Comparison of ENCODE assay signal across 14 cellular contexts in genomic region chr13:24680921-24681585, GRCh38. TPM values are rescaled to one million over a fixed set of nuclear protein-coding genes. Genes with fewer than 3 reads are reported as not detected.
DNase-seq lines count a peak whose midpoint lies in the region; ATAC-seq and TF ChIP-seq lines count a peak whose summit lies in the region.
"Had no signal": no experiment of that assay in that cellular context is flagged by ENCODE, and none has a peak within 500 bp of the region (broad histone marks: within the 10 kb centered on the region; RNA-seq: fewer than 3 reads in every experiment).

No MANE protein-coding gene starts in this region.

- H3K9me3 ChIP-seq in lower lobe of right lung (no peaks in the 10 kb centered on the region), thoracic aorta (no peaks in the 10 kb centered on the region)
- H3K9me3 ChIP-seq: right lobe of liver had no signal

- H3K27me3 Mint-ChIP-seq in activated CD8-positive, alpha-beta T cell treated with anti-CD3 and anti-CD28 coated beads for 36 hours = peaks cover 43% of the 10 kb centered on the region
- H3K27me3 Mint-ChIP-seq in activated CD8-positive, alpha-beta T cell treated with anti-CD3 and anti-CD28 coated beads, Interleukin-2, amount 10 ng/mL, durations not matched to agents 7 days and 5 days (ENCODE audit: low read depth) = peaks cover 43% of the 10 kb centered on the region
- peaks cover 36% of the 10 kb centered on the region for H3K27me3 Mint-ChIP-seq in WTC11 (ENCODE audit: low read depth)
- H3K27me3 Mint-ChIP-seq in natural killer cell (ENCODE audit: low read depth in 2 of 2) = peaks cover 48 to 49% of the 10 kb centered on the region in 2 donors

- H3K4me3 ChIP-seq in lower lobe of right lung (peak overlapping the region; percentile 52), thoracic aorta (peak overlapping the region; percentile 65)

- CTCF ChIA-PET in activated CD8-positive, alpha-beta T cell treated with anti-CD3 and anti-CD28 coated beads for 36 hours (lab: Charles Lee) = interaction anchor here (0.9 to 8.5 kb wide), 5 partner anchors 9 to 75 kb away, joined by 3 to 57 read pairs (median 5); no protein-coding TSS in a partner anchor
- CTCF ChIA-PET in activated CD8-positive, alpha-beta T cell treated with anti-CD3 and anti-CD28 coated beads, Interleukin-2, amount 10 ng/mL, durations not matched to agents 7 days and 5 days (lab: Charles Lee) = interaction anchor here (0.7 to 2.7 kb wide), 5 partner anchors 8 to 100 kb away, joined by 3 to 21 read pairs (median 6); no protein-coding TSS in a partner anchor
- CTCF ChIA-PET in WTC11 (lab: Charles Lee) = interaction anchor here (0.8 to 4.3 kb wide), 15 partner anchors 9 to 304 kb away, joined by 3 to 57 read pairs (median 4); no protein-coding TSS in a partner anchor

- no peak for TF ChIP-seq CTCF in activated CD8-positive, alpha-beta T cell treated with anti-CD3 and anti-CD28 coated beads for 36 hours (IDR thresholded peaks at IDR 0.05)
- TF ChIP-seq CTCF in WTC11 (IDR thresholded peaks at IDR 0.05) (no peak), lower lobe of right lung (IDR thresholded peaks at IDR 0.05) (no peak), thoracic aorta (IDR thresholded peaks at IDR 0.05) (no peak), natural killer cell (IDR thresholded peaks at IDR 0.05) (no peak)

- no peak for DNase-seq in activated CD8-positive, alpha-beta T cell treated with anti-CD3 and anti-CD28 coated beads for 36 hours
- DNase-seq in activated CD8-positive, alpha-beta T cell treated with anti-CD3 and anti-CD28 coated beads, Interleukin-2, amount 10 ng/mL, durations not matched to agents 7 days and 5 days = no peak
- DNase-seq in WTC11 (ENCODE audit: low spot score) = no peak
- no peak for DNase-seq in lower lobe of right lung
- no peak for DNase-seq in thoracic aorta (ENCODE audit: low spot score)
- DNase-seq in AG08395 (ENCODE audit: low spot score) = no peak
- DNase-seq in natural killer cell = no peak
- DNase-seq in dedifferentiated amniotic fluid mesenchymal stem cell (ENCODE audit: extremely low spot score) = no peak
- DNase-seq: 8988T, foreskin melanocyte, NCI-H2029 had no signal

- peaks cover 12% of the 10 kb centered on the region for H3K4me1 ChIP-seq in lower lobe of right lung
- H3K4me1 ChIP-seq in thoracic aorta (ENCODE audit: control insufficient read depth in 1 of 2, low read depth in 2 of 2) = peaks cover 13 to 34% of the 10 kb centered on the region in 2 donors

- H3K27ac Mint-ChIP-seq in activated CD8-positive, alpha-beta T cell treated with anti-CD3 and anti-CD28 coated beads for 36 hours = no peak overlapping the region
- H3K27ac Mint-ChIP-seq in activated CD8-positive, alpha-beta T cell treated with anti-CD3 and anti-CD28 coated beads, Interleukin-2, amount 10 ng/mL, durations not matched to agents 7 days and 5 days = no peak overlapping the region
- no peak overlapping the region for H3K27ac Mint-ChIP-seq in WTC11
- no peak overlapping the region for H3K27ac Mint-ChIP-seq in natural killer cell
- H3K27ac Mint-ChIP-seq: activated T-helper 17 cell treated with anti-CD3 and anti-CD28 coated beads, Interleukin-2, amount 50 U/mL, for 72 hours had no signal

- POLR2A ChIA-PET in activated CD8-positive, alpha-beta T cell treated with anti-CD3 and anti-CD28 coated beads for 36 hours (lab: Charles Lee) = no interaction called here
- POLR2A ChIA-PET in activated CD8-positive, alpha-beta T cell treated with anti-CD3 and anti-CD28 coated beads, Interleukin-2, amount 10 ng/mL, durations not matched to agents 7 days and 5 days (lab: Charles Lee) = interaction anchor here (0.6 kb wide), 1 partner anchor 111 kb away, joined by 4 read pairs; no protein-coding TSS in a partner anchor
- POLR2A ChIA-PET in WTC11 (lab: Charles Lee) = interaction anchor here (1.1 kb wide), 1 partner anchor 68 kb away, joined by 3 read pairs; no protein-coding TSS in a partner anchor

- no peak for ATAC-seq in activated CD8-positive, alpha-beta T cell treated with anti-CD3 and anti-CD28 coated beads for 36 hours
- no peak for ATAC-seq in activated CD8-positive, alpha-beta T cell treated with anti-CD3 and anti-CD28 coated beads, Interleukin-2, amount 10 ng/mL, durations not matched to agents 7 days and 5 days
- no peak for ATAC-seq in WTC11
- peak in 1 of 2 donors; percentile 14 for ATAC-seq in lower lobe of right lung
- ATAC-seq in thoracic aorta (ENCODE audit: insufficient number of reproducible peaks, low FRiP score, low read depth) = no peak
- ATAC-seq in natural killer cell = no peak
- ATAC-seq: activated T-helper 17 cell treated with anti-CD3 and anti-CD28 coated beads, Interleukin-2, amount 50 U/mL, for 72 hours had no signal

- H3K36me3 ChIP-seq in lower lobe of right lung = no peaks in the 10 kb centered on the region
- no peaks in the 10 kb centered on the region for H3K36me3 ChIP-seq in thoracic aorta
- H3K36me3 ChIP-seq: right lobe of liver had no signal

- H3K4me1 Mint-ChIP-seq in activated CD8-positive, alpha-beta T cell treated with anti-CD3 and anti-CD28 coated beads for 36 hours (ENCODE audit: low read depth) = peaks cover 37% of the 10 kb centered on the region
- H3K4me1 Mint-ChIP-seq in activated CD8-positive, alpha-beta T cell treated with anti-CD3 and anti-CD28 coated beads, Interleukin-2, amount 10 ng/mL, durations not matched to agents 7 days and 5 days (ENCODE audit: low read depth) = peaks cover 38% of the 10 kb centered on the region
- H3K4me1 Mint-ChIP-seq in WTC11 = peaks cover 43% of the 10 kb centered on the region
- H3K4me1 Mint-ChIP-seq in natural killer cell = peaks cover 32 to 40% of the 10 kb centered on the region in 2 donors

- peak overlapping the region; percentile 14 for H3K4me3 Mint-ChIP-seq in activated CD8-positive, alpha-beta T cell treated with anti-CD3 and anti-CD28 coated beads for 36 hours
- no peak overlapping the region for H3K4me3 Mint-ChIP-seq in activated CD8-positive, alpha-beta T cell treated with anti-CD3 and anti-CD28 coated beads, Interleukin-2, amount 10 ng/mL, durations not matched to agents 7 days and 5 days
- peak overlapping the region; percentile 52 for H3K4me3 Mint-ChIP-seq in WTC11
- H3K4me3 Mint-ChIP-seq in natural killer cell = no peak overlapping the region
- H3K4me3 Mint-ChIP-seq: activated T-helper 17 cell treated with anti-CD3 and anti-CD28 coated beads, Interleukin-2, amount 50 U/mL, for 72 hours had no signal

- H3K27ac ChIP-seq in lower lobe of right lung = no peak overlapping the region
- H3K27ac ChIP-seq in thoracic aorta = no peak overlapping the region
- H3K27ac ChIP-seq: right lobe of liver had no signal

- intact Hi-C loops in activated CD8-positive, alpha-beta T cell treated with anti-CD3 and anti-CD28 coated beads for 36 hours (cut with micrococcal nuclease) = no loop called here
- intact Hi-C loops in lower lobe of right lung (cut with DNase I) (no loop called here), natural killer cell (cut with micrococcal nuclease) (loop anchor here (5.0 kb wide), 1 partner anchor 64 kb away; no protein-coding TSS in a partner anchor)

- no peaks in the 10 kb centered on the region for H3K36me3 Mint-ChIP-seq in activated CD8-positive, alpha-beta T cell treated with anti-CD3 and anti-CD28 coated beads for 36 hours (ENCODE audit: low read depth)
- H3K36me3 Mint-ChIP-seq in activated CD8-positive, alpha-beta T cell treated with anti-CD3 and anti-CD28 coated beads, Interleukin-2, amount 10 ng/mL, durations not matched to agents 7 days and 5 days (ENCODE audit: low read depth) = no peaks in the 10 kb centered on the region
- H3K36me3 Mint-ChIP-seq in WTC11 (no peaks in the 10 kb centered on the region), natural killer cell (no peaks in the 10 kb centered on the region)

- no peaks in the 10 kb centered on the region for H3K9me3 Mint-ChIP-seq in activated CD8-positive, alpha-beta T cell treated with anti-CD3 and anti-CD28 coated beads for 36 hours
- no peaks in the 10 kb centered on the region for H3K9me3 Mint-ChIP-seq in activated CD8-positive, alpha-beta T cell treated with anti-CD3 and anti-CD28 coated beads, Interleukin-2, amount 10 ng/mL, durations not matched to agents 7 days and 5 days (ENCODE audit: insufficient read depth)
- H3K9me3 Mint-ChIP-seq in WTC11 (no peaks in the 10 kb centered on the region), natural killer cell (no peaks in the 10 kb centered on the region)
- H3K9me3 Mint-ChIP-seq: activated T-helper 17 cell treated with anti-CD3 and anti-CD28 coated beads, Interleukin-2, amount 50 U/mL, for 72 hours had no signal

- H3K27me3 ChIP-seq in lower lobe of right lung (ENCODE audit: low read depth) (peaks cover 20% of the 10 kb centered on the region), thoracic aorta (replicated peaks; ENCODE audit: insufficient read depth) (peaks cover 6% of the 10 kb centered on the region)

TF ChIP-seq in WTC11, 78 proteins besides CTCF, POLR2A, EP300 and RAD21:
- TF ChIP-seq HMGA2 (CRISPR knock-in tag; IDR thresholded peaks at IDR 0.05) = no peak
- TF ChIP-seq ZNF425 (CRISPR knock-in tag; conservative IDR thresholded peaks at IDR 0.05) = no peak
- TF ChIP-seq MAX (CRISPR knock-in tag; IDR thresholded peaks at IDR 0.05) = 0 out of 2 replicates have a peak, but pooled peaks have one; percentile 8

RNA-seq across cellular contexts. Expression of gene ATP12A, which starts 0.8 kb away (rescaled TPM):
- 1 to 10 TPM; 4.4 TPM for total RNA-seq in activated CD8-positive, alpha-beta T cell treated with anti-CD3 and anti-CD28 coated beads for 36 hours
- under 1 TPM; 0.05 to 0.08 TPM for total RNA-seq in activated CD8-positive, alpha-beta T cell treated with anti-CD3 and anti-CD28 coated beads, Interleukin-2, amount 10 ng/mL, durations not matched to agents 7 days and 5 days
- total RNA-seq in WTC11 (2021) (1.4 to 2.7 TPM (median 2.2 TPM) in 3 replicates), lower lobe of right lung (1.3 TPM), thoracic aorta (under 1 TPM in 1 of 2 donors, not detected in 1; 0.14 TPM), natural killer cell (not detected)
- total RNA-seq: cardiac septum, right lobe of liver had no signal

Comparison
In these comparisons a context has a peak if more than half of its experiments do, and no peak if none do; other contexts are left out.
1. H3K4me3 Mint-ChIP-seq: peak in activated CD8-positive, alpha-beta T cell treated with anti-CD3 and anti-CD28 coated beads for 36 hours (single experiment) and WTC11 (single experiment); none in activated CD8-positive, alpha-beta T cell treated with anti-CD3 and anti-CD28 coated beads, Interleukin-2, amount 10 ng/mL, durations not matched to agents 7 days and 5 days (single experiment) and natural killer cell (single experiment).